18 cellular contexts compared by ENCODE assay signal in genomic region chr13:110557082-110557481, GRCh38.
"Had no signal": no experiment of that assay in that cellular context is flagged by ENCODE, and none has a peak within 500 bp of the region (broad histone marks: within the 10 kb centered on the region; RNA-seq: fewer than 3 reads in every experiment).

No MANE protein-coding gene starts in this region.

- DNase-seq: activated CD4-positive, alpha-beta T cell treated with anti-CD3 and anti-CD28 coated beads, Interleukin-2, amount 50 U/mL, for 48 hours; activated gamma-delta T cell; activated T-cell treated with anti-CD3 and anti-CD28 coated beads, Interleukin-2, amount 50 U/mL, for 4 hours; glutamatergic neuron; left cardiac atrium; mammary epithelial cell; mucosa of descending colon; natural killer cell; occipital lobe; stimulated activated CD4-positive, alpha-beta T cell treated with anti-CD3 and anti-CD28 coated beads, Interleukin-4, amount 100 ng/mL, for 1 hour; stimulated activated CD8-positive, alpha-beta memory T cell treated with anti-CD3 and anti-CD28 coated beads, Interleukin-4, amount 100 ng/mL, for 48 hours; T-helper 17 cell; testis had no signal

- H3K4me3 Mint-ChIP-seq: activated naive CD8-positive, alpha-beta T cell; activated T-cell treated with anti-CD3 and anti-CD28 coated beads, Interleukin-2, amount 50 U/mL, for 4 hours; natural killer cell; stimulated activated naive CD8-positive, alpha-beta T cell treated with anti-CD3 and anti-CD28 coated beads, Interleukin-15, Interleukin-2, amounts not matched to agents 100 ng/mL and 50 ng/mL, for 24 hours; T-helper 17 cell had no signal

- H3K4me3 ChIP-seq: esophagus muscularis mucosa, mucosa of descending colon, testis had no signal

- H3K9me3 Mint-ChIP-seq: activated T-cell treated with anti-CD3 and anti-CD28 coated beads, Interleukin-2, amount 50 U/mL, for 4 hours; natural killer cell; stimulated activated naive CD8-positive, alpha-beta T cell treated with anti-CD3 and anti-CD28 coated beads, Interleukin-15, Interleukin-2, amounts not matched to agents 100 ng/mL and 50 ng/mL, for 24 hours had no signal

- H3K27ac ChIP-seq: esophagus muscularis mucosa, testis had no signal

- H3K27me3 ChIP-seq: esophagus muscularis mucosa, testis had no signal

- H3K9me3 ChIP-seq: mucosa of descending colon, testis had no signal

- ATAC-seq: activated CD4-positive, CD25-positive, alpha-beta regulatory T cell treated with anti-CD3 and anti-CD28 coated beads, Interleukin-2, amount 50 U/mL, for 24 hours; activated T-cell treated with anti-CD3 and anti-CD28 coated beads, Interleukin-2, amount 50 U/mL, for 4 hours; left cardiac atrium; mucosa of descending colon; natural killer cell; SK-N-SH treated with all-trans-retinoic acid at 6 μM for 48 hours; T-helper 17 cell had no signal

- H3K36me3 Mint-ChIP-seq: natural killer cell had no signal

- H3K27ac Mint-ChIP-seq: activated naive CD8-positive, alpha-beta T cell; natural killer cell; stimulated activated naive CD8-positive, alpha-beta T cell treated with anti-CD3 and anti-CD28 coated beads, Interleukin-15, Interleukin-2, amounts not matched to agents 100 ng/mL and 50 ng/mL, for 24 hours; T-helper 17 cell had no signal

- H3K27me3 Mint-ChIP-seq: activated naive CD8-positive, alpha-beta T cell; T-helper 17 cell had no signal
